ENCODE assay signal across 9 cellular contexts in genomic region chr7:141674201-141674671, GRCh38. TPM values are rescaled to one million over a fixed set of nuclear protein-coding genes. Genes with fewer than 3 reads are reported as not detected.
DNase-seq lines count a peak whose midpoint lies in the region; ATAC-seq and TF ChIP-seq lines count a peak whose summit lies in the region.
"Had no signal": no experiment of that assay in that cellular context is flagged by ENCODE, and none has a peak within 500 bp of the region (broad histone marks: within the 10 kb centered on the region; RNA-seq: fewer than 3 reads in every experiment).

No MANE protein-coding gene starts in this region.

- POLR2A ChIA-PET in activated CD4-positive, alpha-beta memory T cell treated with anti-CD3 and anti-CD28 coated beads for 36 hours (lab: Charles Lee): no interaction called here

- peak in 1 of 2 donors; percentile 48 for DNase-seq in heart right ventricle
- no peak for DNase-seq in Right ventricle myocardium superior
- peak; percentile 92 for DNase-seq in epithelial cell of esophagus (ENCODE audit: low read depth)
- DNase-seq in lung microvascular endothelial cell (ENCODE audit: low read depth in 2 of 2): peak; percentile 92 to 97
- DNase-seq in aorta: no peak
- no peak for DNase-seq in activated naive CD8-positive, alpha-beta T cell treated with anti-CD3 and anti-CD28 coated beads for 36 hours
- no peak for DNase-seq in activated CD4-positive, alpha-beta memory T cell treated with anti-CD3 and anti-CD28 coated beads for 36 hours
- DNase-seq: activated naive CD4-positive, alpha-beta T cell treated with anti-CD3 and anti-CD28 coated beads, Interleukin-2, amount 50 U/mL, for 16 hours had no signal

- H3K4me1 Mint-ChIP-seq in activated naive CD8-positive, alpha-beta T cell treated with anti-CD3 and anti-CD28 coated beads for 36 hours: peaks cover 15% of the 10 kb centered on the region
- peaks cover 16% of the 10 kb centered on the region for H3K4me1 Mint-ChIP-seq in activated CD4-positive, alpha-beta memory T cell treated with anti-CD3 and anti-CD28 coated beads for 36 hours (ENCODE audit: low read depth)

- H3K27ac ChIP-seq in heart right ventricle: peak overlapping the region; percentile 38 to 88 (median 72)
- H3K27ac ChIP-seq in aorta (ENCODE audit: low read depth in 1 of 2, low read length in 2 of 2): no peak overlapping the region

- WGBS in heart right ventricle, 2 donors: 71 to 78% methylated on average over 5 of the region's 5 CpGs
- WGBS in aorta, 2 donors: 17 to 29% methylated on average over 5 of the region's 5 CpGs

- no peaks in the 10 kb centered on the region for H3K9me3 Mint-ChIP-seq in activated naive CD8-positive, alpha-beta T cell treated with anti-CD3 and anti-CD28 coated beads for 36 hours
- H3K9me3 Mint-ChIP-seq in activated CD4-positive, alpha-beta memory T cell treated with anti-CD3 and anti-CD28 coated beads for 36 hours: no peaks in the 10 kb centered on the region

- H3K36me3 Mint-ChIP-seq in activated naive CD8-positive, alpha-beta T cell treated with anti-CD3 and anti-CD28 coated beads for 36 hours: peaks cover 14% of the 10 kb centered on the region
- peaks cover 5% of the 10 kb centered on the region for H3K36me3 Mint-ChIP-seq in activated CD4-positive, alpha-beta memory T cell treated with anti-CD3 and anti-CD28 coated beads for 36 hours

- H3K9me3 ChIP-seq in heart right ventricle (no peaks in the 10 kb centered on the region), aorta (ENCODE audit: control insufficient read depth, low read length) (no peaks in the 10 kb centered on the region)

- H3K27me3 ChIP-seq in heart right ventricle: no peaks in the 10 kb centered on the region
- H3K27me3 ChIP-seq in aorta (ENCODE audit: control insufficient read depth in 1 of 2, insufficient read depth in 2 of 2, low read length in 1 of 2): no peaks in the 10 kb centered on the region

- peak; percentile 72 to 94 (median 87) for ATAC-seq in heart right ventricle
- ATAC-seq in Right ventricle myocardium superior (ENCODE audit: poor library complexity): no peak
- peak; percentile 38 for ATAC-seq in aorta (ENCODE audit: low FRiP score)
- no peak for ATAC-seq in GM18873 (IDR thresholded peaks at IDR 0.05; ENCODE audit: low FRiP score, unreplicated experiment)

- no peak overlapping the region for H3K4me3 Mint-ChIP-seq in activated naive CD8-positive, alpha-beta T cell treated with anti-CD3 and anti-CD28 coated beads for 36 hours
- no peak overlapping the region for H3K4me3 Mint-ChIP-seq in activated CD4-positive, alpha-beta memory T cell treated with anti-CD3 and anti-CD28 coated beads for 36 hours

- H3K4me1 ChIP-seq in heart right ventricle (peaks cover 0 to 48% (median 11%) of the 10 kb centered on the region in 9 donors), aorta (ENCODE audit: control insufficient read depth in 1 of 2, insufficient read depth in 2 of 2, low read length in 2 of 2) (peaks cover 3 to 4% of the 10 kb centered on the region in 2 donors)

- H3K27ac Mint-ChIP-seq in activated naive CD8-positive, alpha-beta T cell treated with anti-CD3 and anti-CD28 coated beads for 36 hours: no peak overlapping the region
- H3K27ac Mint-ChIP-seq in activated CD4-positive, alpha-beta memory T cell treated with anti-CD3 and anti-CD28 coated beads for 36 hours: no peak overlapping the region

- H3K27me3 Mint-ChIP-seq in activated naive CD8-positive, alpha-beta T cell treated with anti-CD3 and anti-CD28 coated beads for 36 hours: no peaks in the 10 kb centered on the region
- no peaks in the 10 kb centered on the region for H3K27me3 Mint-ChIP-seq in activated CD4-positive, alpha-beta memory T cell treated with anti-CD3 and anti-CD28 coated beads for 36 hours

- intact Hi-C loops in heart right ventricle (cut with DNase I): loop anchor here in 1 of 10 donors (5.0 kb wide), 1 partner anchor 58 kb away; no protein-coding TSS in a partner anchor
- intact Hi-C loops in Right ventricle myocardium superior (cut with DNase I): no loop called here
- intact Hi-C loops in aorta (cut with DNase I): no loop called here
- intact Hi-C loops in activated CD4-positive, alpha-beta memory T cell treated with anti-CD3 and anti-CD28 coated beads for 36 hours (cut with micrococcal nuclease): no loop called here

- TF ChIP-seq CTCF in heart right ventricle (IDR thresholded peaks at IDR 0.05) (no peak), epithelial cell of esophagus (IDR thresholded peaks at IDR 0.05; ENCODE audit: insufficient read depth, low read depth, low read length, missing control alignments) (no peak)

- CTCF ChIA-PET in activated CD4-positive, alpha-beta memory T cell treated with anti-CD3 and anti-CD28 coated beads for 36 hours (lab: Charles Lee): no interaction called here

- H3K36me3 ChIP-seq in heart right ventricle (peaks cover 0 to 46% (median 0%) of the 10 kb centered on the region in 9 donors), aorta (ENCODE audit: control insufficient read depth in 1 of 2, insufficient read depth in 2 of 2, low read length in 1 of 2) (no peaks in the 10 kb centered on the region)

- H3K4me3 ChIP-seq in heart right ventricle (no peak overlapping the region), epithelial cell of esophagus (ENCODE audit: low read length) (no peak overlapping the region), aorta (ENCODE audit: low read length in 2 of 2) (no peak overlapping the region)

RNA-seq across cellular contexts. Expression of gene DENND11, which starts 27.7 kb away (rescaled TPM):
- total RNA-seq in heart right ventricle (10 to 100 TPM in 4 of 10 donors, 1 to 10 TPM in 6; 6.7 to 11.5 (median 9.3) TPM), Right ventricle myocardium superior (8.6 TPM), lung microvascular endothelial cell (59.1 and 69.2 TPM in 2 replicates), aorta (10 to 100 TPM; 19.1 to 31.6 TPM)
- polyA plus RNA-seq in heart right ventricle (1 to 10 TPM; 2.7 to 3.4 TPM), aorta (10 to 100 TPM in 1 of 2 donors, 1 to 10 TPM in 1; 7.3 to 11.8 TPM)
- total RNA-seq in activated naive CD8-positive, alpha-beta T cell treated with anti-CD3 and anti-CD28 coated beads for 36 hours: 10 to 100 TPM; 29.9 to 32.9 TPM
- 10 to 100 TPM; 27.5 to 28.9 TPM for total RNA-seq in activated CD4-positive, alpha-beta memory T cell treated with anti-CD3 and anti-CD28 coated beads for 36 hours

RNA-seq across cellular contexts. Expression of gene WEE2, which starts 33.9 kb away (rescaled TPM):
- under 1 TPM in 1 of 10 donors, not detected in 9; 0.12 TPM for total RNA-seq in heart right ventricle
- not detected for polyA plus RNA-seq in heart right ventricle
- total RNA-seq in Right ventricle myocardium superior: not detected
- under 0.01 TPM in 2 replicates for total RNA-seq in lung microvascular endothelial cell
- total RNA-seq in aorta: under 1 TPM in 1 of 2 donors, not detected in 1; 0.12 TPM
- polyA plus RNA-seq in aorta: not detected
- not detected for total RNA-seq in activated naive CD8-positive, alpha-beta T cell treated with anti-CD3 and anti-CD28 coated beads for 36 hours
- not detected for total RNA-seq in activated CD4-positive, alpha-beta memory T cell treated with anti-CD3 and anti-CD28 coated beads for 36 hours

Comparison
In these comparisons a context has a peak if more than half of its experiments do, and no peak if none do; other contexts are left out.
1. ATAC-seq: peak in heart right ventricle (8 of 8) and aorta (single experiment); none in Right ventricle myocardium superior (single experiment) and GM18873 (single experiment).
2. DNase-seq: peak in epithelial cell of esophagus (single experiment) and lung microvascular endothelial cell (2 of 2); none in Right ventricle myocardium superior (single experiment), aorta (0 of 2), activated naive CD8-positive, alpha-beta T cell treated with anti-CD3 and anti-CD28 coated beads for 36 hours (single experiment) and activated CD4-positive, alpha-beta memory T cell treated with anti-CD3 and anti-CD28 coated beads for 36 hours (single experiment).
3. H3K27ac ChIP-seq: peak in heart right ventricle (10 of 10); none in aorta (0 of 2).